ENCODE assay signal across 9 cellular contexts in the genomic region with DNA sequence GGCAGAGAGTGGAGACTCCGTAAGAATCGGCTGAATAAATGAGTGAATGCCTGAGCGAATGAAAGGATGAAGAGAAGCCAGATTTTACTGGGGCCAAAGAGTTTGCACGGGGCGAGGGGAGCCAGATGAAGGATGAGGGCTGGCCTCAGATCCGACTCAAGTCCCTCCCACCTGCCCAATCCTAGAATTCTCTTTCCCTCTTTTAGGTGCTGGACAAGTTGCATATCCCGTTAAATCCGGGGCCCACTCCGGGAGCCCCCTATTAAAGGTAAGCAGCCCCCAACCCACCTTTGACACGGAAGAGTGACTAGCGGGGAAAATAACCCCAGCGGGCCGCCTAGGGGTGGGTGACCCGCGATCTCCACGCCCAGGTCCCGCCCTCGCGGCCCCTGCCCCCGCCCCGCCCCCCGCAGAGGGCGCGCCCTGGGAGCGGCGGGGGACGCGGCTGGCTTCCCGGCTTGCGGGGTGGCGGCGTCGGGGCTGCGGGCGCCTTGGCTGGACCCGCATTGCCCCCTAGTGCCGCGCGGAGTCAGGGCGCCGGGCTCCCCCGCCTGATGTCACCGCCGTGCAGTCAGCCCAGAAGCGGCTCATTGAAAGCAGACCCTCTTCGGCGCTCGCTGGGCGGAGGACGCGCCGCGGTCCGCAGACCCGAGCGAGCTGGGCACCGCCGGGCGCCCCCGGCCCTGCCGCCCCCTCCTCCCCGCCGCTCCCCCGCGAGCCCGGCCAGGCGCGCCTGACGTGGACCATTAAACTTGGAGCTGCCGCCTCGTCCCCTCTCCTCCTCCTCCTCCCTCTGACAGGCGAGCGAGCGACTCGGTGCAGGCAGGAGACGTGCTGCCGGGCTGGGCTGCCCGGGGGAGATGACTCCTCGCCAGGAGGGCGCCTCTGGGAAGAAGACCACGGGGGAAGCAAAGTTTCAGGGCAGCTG. TPM values are rescaled to one million over a fixed set of nuclear protein-coding genes. Genes with fewer than 3 reads are reported as not detected.
A peak's percentile ranks its signal among the peaks of the same experiment; 100 is the strongest.
DNase-seq lines count a peak whose midpoint lies in the region; TF ChIP-seq lines count a peak whose summit lies in the region.
"Had no signal": no experiment of that assay in that cellular context is flagged by ENCODE, and none has a peak within 500 bp of the region (broad histone marks: within the 10 kb centered on the region; RNA-seq: fewer than 3 reads in every experiment).

A gene (plus strand): TSS at position 570 of the 928 bp plus-strand sequence. CDS start 424 bp downstream, outside the sequence.

- DNase-seq in Calu3 (peak; percentile 91), H7 (peak; percentile 95), NT2/D1 (ENCODE audit: low read depth, low spot score) (peak; percentile 48), glomerular visceral epithelial cell (ENCODE audit: extremely low spot score) (peak; percentile 73), osteoblast (ENCODE audit: insufficient read length, low spot score, missing footprints) (peak; percentile 98), type B pancreatic cell (ENCODE audit: extremely low spot score, unreplicated experiment) (peak; percentile 79)
- DNase-seq in activated gamma-delta T cell treated with anti-CD3 and anti-CD28 coated beads, Interleukin-2, amount 50 U/mL, for 16 hours (ENCODE audit: low read depth): peak; percentile 27
- no peak for DNase-seq in NK-92 treated with Interleukin-12 subunit alpha and Interleukin-12 subunit beta, amount 100 ng/mL, for 24 hours (lab: John Stamatoyannopoulos, UW)

- H3K79me2 ChIP-seq in osteoblast (ENCODE audit: insufficient read depth, low read length): no peaks in the 10 kb centered on the region

- no peak within 1 kb of the TSS for H3K27ac ChIP-seq in osteoblast (ENCODE audit: low read depth, low read length)

- BruUV-seq in Calu3 (replicated peaks; lab: Mats Ljungman, UMichigan): no TSS peak

- H3K27me3 ChIP-seq in H7 (ENCODE audit: control insufficient read depth, insufficient read depth, low read length): peaks cover 26% of the 10 kb centered on the region
- H3K27me3 ChIP-seq in NT2/D1 (ENCODE audit: insufficient read depth, insufficient read length): peaks cover 32% of the 10 kb centered on the region
- no peaks in the 10 kb centered on the region for H3K27me3 ChIP-seq in osteoblast (ENCODE audit: insufficient read depth, low read length)

- H3K4me1 Mint-ChIP-seq in Calu3 (ENCODE audit: low read depth, unreplicated experiment): peaks cover 87% of the 10 kb centered on the region
- H3K4me1 Mint-ChIP-seq in type B pancreatic cell (ENCODE audit: unreplicated experiment): peaks cover 33% of the 10 kb centered on the region

- no peaks in the 10 kb centered on the region for H4K20me1 ChIP-seq in osteoblast (ENCODE audit: insufficient read depth, low read length)

- TF ChIP-seq CTCF in Calu3 (IDR thresholded peaks at IDR 0.05; ENCODE audit: unreplicated experiment) (peak; percentile 79), osteoblast (IDR thresholded peaks at IDR 0.05; ENCODE audit: extremely low read depth, low read depth, low read length) (peak; percentile 43), type B pancreatic cell (conservative IDR thresholded peaks at IDR 0.05) (peak; percentile 77)

- H3K9me3 Mint-ChIP-seq in Calu3 (ENCODE audit: low read depth, unreplicated experiment): no peaks in the 10 kb centered on the region
- H3K9me3 Mint-ChIP-seq in type B pancreatic cell: no peaks in the 10 kb centered on the region

- H3K36me3 ChIP-seq in H7 (replicated peaks; ENCODE audit: control insufficient read depth, insufficient read depth, low read length) (no peaks in the 10 kb centered on the region), NT2/D1 (ENCODE audit: insufficient read depth, insufficient read length, low read length) (no peaks in the 10 kb centered on the region), osteoblast (ENCODE audit: insufficient read depth, low read length) (no peaks in the 10 kb centered on the region)

- H3K4me3 ChIP-seq in H7 (ENCODE audit: insufficient read depth, low read depth, low read length): peak within 1 kb of the TSS; percentile 43
- H3K4me3 ChIP-seq in NT2/D1 (ENCODE audit: insufficient read length, low read depth): peak within 1 kb of the TSS; percentile 49
- peak within 1 kb of the TSS; percentile 66 for H3K4me3 ChIP-seq in osteoblast (ENCODE audit: insufficient read depth, low read length)

- CTCF ChIA-PET in Calu3 (lab: Charles Lee): interaction anchor here (0.6 to 3.9 kb wide), 6 partner anchors 9 to 471 kb away, joined by 3 to 29 read pairs (median 4); no protein-coding TSS in a partner anchor

- peak within 1 kb of the TSS; percentile 73 for H3K4me2 ChIP-seq in osteoblast (ENCODE audit: insufficient read depth, low read length)

- H3K9me3 ChIP-seq in NT2/D1 (ENCODE audit: insufficient read depth, low read length) (peaks cover 17% of the 10 kb centered on the region), osteoblast (ENCODE audit: low read depth, low read length) (no peaks in the 10 kb centered on the region)

- no peaks in the 10 kb centered on the region for H3K4me1 ChIP-seq in NT2/D1 (ENCODE audit: insufficient read depth, insufficient read length)
- H3K4me1 ChIP-seq in osteoblast (ENCODE audit: insufficient read depth, low read length): peaks cover 20% of the 10 kb centered on the region

- intact Hi-C loops in Calu3 (cut with micrococcal nuclease; ENCODE audit: unreplicated experiment): loop anchor here (10.0 kb wide), 1 partner anchor 581 kb away; a partner anchor contains a TSS

- H3K27me3 Mint-ChIP-seq in Calu3 (ENCODE audit: unreplicated experiment) (no peaks in the 10 kb centered on the region), type B pancreatic cell (peaks cover 54% of the 10 kb centered on the region)

- peak within 1 kb of the TSS; percentile 67 for H3K4me3 Mint-ChIP-seq in Calu3 (ENCODE audit: low read depth, unreplicated experiment)
- H3K4me3 Mint-ChIP-seq in type B pancreatic cell: peak within 1 kb of the TSS; percentile 87

- H3K36me3 Mint-ChIP-seq in Calu3 (ENCODE audit: insufficient read depth, unreplicated experiment): peaks cover 25% of the 10 kb centered on the region
- no peaks in the 10 kb centered on the region for H3K36me3 Mint-ChIP-seq in type B pancreatic cell

- H3K9ac ChIP-seq in NT2/D1 (ENCODE audit: insufficient read length, low read depth): peak within 1 kb of the TSS; percentile 68

- peak within 1 kb of the TSS; percentile 76 for H2AFZ ChIP-seq in osteoblast (ENCODE audit: low read length)

- peak within 1 kb of the TSS; percentile 84 for H3K27ac Mint-ChIP-seq in Calu3 (ENCODE audit: unreplicated experiment)
- H3K27ac Mint-ChIP-seq in type B pancreatic cell: peak within 1 kb of the TSS; percentile 14

RNA-seq across cellular contexts. Expression of the gene that starts here (rescaled TPM):
- total RNA-seq in Calu3 (2022) (3.7 and 10.9 TPM in 2 replicates), osteoblast (0.29 and 0.36 TPM in 2 replicates), type B pancreatic cell (ENCODE audit: low replicate concordance) (2.9 and 9.9 TPM in 2 replicates)
- 0.14 TPM in 1 of 2 replicates, not detected in the other for total RNA-seq in H7 (2014; rRNA removed; shearing (Covaris generic))
- total RNA-seq: T-helper 2 cell treated with Interferon-gamma antibody and Interleukin-4, amounts not matched to agents 100 ng/mL and 5 ng/mL, for 36 hours had no signal

Comparison
In these comparisons a context has a peak if more than half of its experiments do, and no peak if none do; other contexts are left out.
1. Peak in DNase-seq and H3K4me3 ChIP-seq in H7; RNA of the gene not detected or under 1 TPM.
2. Peak in DNase-seq, H3K4me3 ChIP-seq and H3K4me2 ChIP-seq in osteoblast; RNA of the gene not detected or under 1 TPM.